In the genomic region with DNA sequence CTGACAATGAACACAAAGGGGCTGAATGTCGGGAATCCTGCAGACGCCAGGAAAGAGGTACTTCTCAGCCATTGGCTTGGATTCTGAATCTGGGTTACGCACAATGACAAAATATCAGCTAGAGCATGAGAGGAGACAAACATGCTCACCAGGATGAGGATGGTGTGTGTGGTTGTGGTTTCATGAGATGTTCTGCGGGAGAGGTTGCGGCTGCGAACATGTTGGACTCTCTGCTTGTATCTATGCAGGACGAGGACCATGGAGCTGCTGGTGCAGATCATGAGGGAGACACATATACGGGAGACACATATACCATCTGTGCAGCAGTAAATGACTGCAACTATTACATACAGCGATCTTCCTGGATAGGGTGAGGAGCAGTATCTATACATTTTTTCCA, we compare ENCODE assay signal across 2 cellular contexts.
TF ChIP-seq lines count a peak whose summit lies in the region.

No MANE protein-coding gene starts in this region.

TF ChIP-seq in A549, 52 proteins besides CTCF, POLR2A, EP300 and RAD21:
- TF ChIP-seq NFE2L2 (conservative IDR thresholded peaks at IDR 0.05; ENCODE audit: low read length) = no peak
- TF ChIP-seq SMC3 (IDR thresholded peaks at IDR 0.05) = no peak
- TF ChIP-seq CEBPB (IDR thresholded peaks at IDR 0.05) = no peak
- no peak for TF ChIP-seq FOXS1 (CRISPR knock-in tag; IDR thresholded peaks at IDR 0.05)
- no peak for TF ChIP-seq JUNB (IDR thresholded peaks at IDR 0.05)
- no peak for TF ChIP-seq CBX8 (IDR thresholded peaks at IDR 0.05)

TF ChIP-seq in H1, 55 proteins besides CTCF, POLR2A, EP300 and RAD21:
- no peak for TF ChIP-seq TAF1 (IDR thresholded peaks at IDR 0.05; ENCODE audit: low read depth, low read length)
- TF ChIP-seq PHF8 (conservative IDR thresholded peaks at IDR 0.05; ENCODE audit: low read depth, low read length) = no peak
- no peak for TF ChIP-seq MAFK (IDR thresholded peaks at IDR 0.05; ENCODE audit: low read depth, low read length)
- no peak for TF ChIP-seq FOSL1 (IDR thresholded peaks at IDR 0.05; ENCODE audit: insufficient read depth, low read depth, low read length)
- no peak for TF ChIP-seq CBX8 (IDR thresholded peaks at IDR 0.05; ENCODE audit: borderline replicate concordance, low read depth, low read length)
- TF ChIP-seq, protein P1, sequence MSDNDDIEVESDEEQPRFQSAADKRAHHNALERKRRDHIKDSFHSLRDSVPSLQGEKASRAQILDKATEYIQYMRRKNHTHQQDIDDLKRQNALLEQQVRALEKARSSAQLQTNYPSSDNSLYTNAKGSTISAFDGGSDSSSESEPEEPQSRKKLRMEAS (IDR thresholded peaks at IDR 0.05) = no peak
- no peak for TF ChIP-seq SP1 (IDR thresholded peaks at IDR 0.05; ENCODE audit: low read depth, low read length)
- TF ChIP-seq CHD1 (IDR thresholded peaks at IDR 0.05; ENCODE audit: low read depth, low read length) = no peak
- no peak for TF ChIP-seq RFX5 (IDR thresholded peaks at IDR 0.05; ENCODE audit: borderline replicate concordance, low read depth, low read length)
- TF ChIP-seq, protein P2, sequence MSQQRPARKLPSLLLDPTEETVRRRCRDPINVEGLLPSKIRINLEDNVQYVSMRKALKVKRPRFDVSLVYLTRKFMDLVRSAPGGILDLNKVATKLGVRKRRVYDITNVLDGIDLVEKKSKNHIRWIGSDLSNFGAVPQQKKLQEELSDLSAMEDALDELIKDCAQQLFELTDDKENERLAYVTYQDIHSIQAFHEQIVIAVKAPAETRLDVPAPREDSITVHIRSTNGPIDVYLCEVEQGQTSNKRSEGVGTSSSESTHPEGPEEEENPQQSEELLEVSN (IDR thresholded peaks at IDR 0.05) = no peak
- TF ChIP-seq ZNF274 (IDR thresholded peaks at IDR 0.05; ENCODE audit: borderline replicate concordance, extremely low read depth, low read length) = no peak
- no peak for TF ChIP-seq SIX5 (IDR thresholded peaks at IDR 0.05; ENCODE audit: low read depth, low read length)
- no peak for TF ChIP-seq SIRT6 (IDR thresholded peaks at IDR 0.05; ENCODE audit: low read length)
- no peak for TF ChIP-seq HDAC6 (IDR thresholded peaks at IDR 0.05; ENCODE audit: low read depth, low read length)
